In the genomic region with DNA sequence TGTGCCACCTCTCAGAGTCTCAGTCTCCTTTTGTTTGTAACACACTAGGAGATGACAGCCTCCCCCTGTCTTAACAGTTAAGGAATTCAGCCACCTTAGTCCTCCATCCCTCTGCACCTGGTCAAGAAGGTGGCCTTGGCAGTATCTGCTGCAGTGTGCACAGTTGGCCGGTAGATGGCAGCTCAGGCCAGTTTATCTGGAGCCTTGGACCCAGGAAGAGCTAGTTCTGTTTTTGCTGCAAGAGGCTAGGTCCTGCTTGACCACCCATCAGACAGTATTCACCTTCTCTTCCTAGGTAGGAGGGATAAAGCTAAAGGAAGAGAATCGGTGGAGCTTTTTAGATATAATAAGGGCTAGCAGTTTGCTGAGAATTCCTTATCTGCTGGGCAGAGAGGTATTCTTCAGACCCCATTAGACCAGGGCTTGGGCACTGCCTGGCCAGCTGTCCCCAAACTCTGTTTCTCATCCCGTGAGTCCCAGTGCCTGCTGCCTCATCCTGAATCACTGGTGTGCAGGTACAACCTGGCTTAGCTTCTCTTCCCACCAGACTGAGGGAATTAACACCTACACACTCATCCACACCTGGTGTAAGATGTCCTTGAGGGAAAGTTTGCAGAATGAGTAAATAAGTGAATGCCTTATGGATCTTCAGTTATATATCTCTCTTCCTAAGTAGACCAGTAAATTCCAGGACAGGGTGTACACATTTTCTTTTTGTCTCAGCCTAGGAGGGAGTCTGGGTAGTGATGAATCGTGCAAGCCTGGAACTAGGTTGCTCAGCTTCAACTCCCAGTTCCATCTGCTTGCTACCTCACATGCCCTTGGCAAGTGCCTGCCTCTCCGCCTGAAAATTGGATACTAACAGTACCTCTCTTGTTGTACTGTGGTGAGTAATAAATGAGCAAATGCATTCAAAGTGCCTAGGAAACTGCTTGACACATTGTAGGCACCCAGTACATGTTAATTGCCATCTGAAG, we compare ENCODE assay signal across 9 cellular contexts.
DNase-seq lines count a peak whose midpoint lies in the region; ATAC-seq and TF ChIP-seq lines count a peak whose summit lies in the region.
"Had no signal": no experiment of that assay in that cellular context is flagged by ENCODE, and none has a peak within 500 bp of the region (broad histone marks: within the 10 kb centered on the region; RNA-seq: fewer than 3 reads in every experiment).

No MANE protein-coding gene starts in this region.

- TF ChIP-seq CTCF in GM12873 (IDR thresholded peaks at IDR 0.05; ENCODE audit: insufficient read depth, low read depth, low read length, missing control alignments), result peak; percentile 95
- TF ChIP-seq CTCF in astrocyte of the spinal cord (IDR thresholded peaks at IDR 0.05; ENCODE audit: low read depth, low read length), result peak; percentile 93

- in situ Hi-C loops in astrocyte of the spinal cord (cut with HindIII; ENCODE audit: low sequenced_read_pairs), result no loop called here

- peak; percentile 40 for DNase-seq in NCI-H146 treated with DMSO at 0.1 percent for 48 hours (lab: John Stamatoyannopoulos, UW; ENCODE audit: unreplicated experiment)
- peak; percentile 45 for DNase-seq in T-helper 9 cell
- peak; percentile 70 for DNase-seq in astrocyte of the spinal cord (ENCODE audit: low read depth, low spot score)
- peak; percentile 72 for DNase-seq in iPS DF 4.7 (ENCODE audit: extremely low read depth, low spot score)
- peak; percentile 23 to 58 for DNase-seq in stimulated activated CD4-positive, alpha-beta T cell treated with anti-CD3 and anti-CD28 coated beads, Interleukin-12 subunit alpha, Interleukin-12 subunit beta, amount 100 ng/mL, for 24 hours (ENCODE audit: low read depth in 2 of 2)

- ATAC-seq in HG02623 (IDR thresholded peaks at IDR 0.05; ENCODE audit: unreplicated experiment) (peak; percentile 72), HG02840 (IDR thresholded peaks at IDR 0.05; ENCODE audit: low FRiP score, unreplicated experiment) (no peak)

- no peak overlapping the region for H3K4me3 ChIP-seq in astrocyte of the spinal cord (ENCODE audit: low read depth, low read length)
- H3K4me3 ChIP-seq: skin epidermis had no signal
